In genomic region chr2:194253528-194254259, GRCh38 we compare ENCODE assay signal across 32 cellular contexts.
"Had no signal": no experiment of that assay in that cellular context is flagged by ENCODE, and none has a peak within 500 bp of the region (broad histone marks: within the 10 kb centered on the region; RNA-seq: fewer than 3 reads in every experiment).

No MANE protein-coding gene starts in this region.

- H3K27ac ChIP-seq: ascending aorta, cardiac muscle cell, colonic mucosa, dorsolateral prefrontal cortex, hepatocyte, pancreas, psoas muscle, sigmoid colon, testis, transverse colon, WERI-Rb-1 had no signal

- H3K9me3 Mint-ChIP-seq: activated T-cell treated with anti-CD3 and anti-CD28 coated beads, Interleukin-2, amount 50 U/mL, for 24 hours; mesothelial cell of epicardium; T-helper 1 cell treated with Interleukin-12 subunit alpha and Interleukin-12 subunit beta and Interleukin-4 antibody, amounts not matched to agents 30 μg/mL and 1 μg/mL, for 36 hours had no signal

- H3K4me1 Mint-ChIP-seq: activated naive CD4-positive, alpha-beta T cell treated with anti-CD3 and anti-CD28 coated beads, Interleukin-2, amount 10 ng/mL, durations not matched to agents 7 days and 5 days; activated naive CD8-positive, alpha-beta T cell treated with anti-CD3 and anti-CD28 coated beads, Interleukin-2, amount 10 ng/mL, durations not matched to agents 7 days and 5 days; brain; mesothelial cell of epicardium; naive thymus-derived CD4-positive, alpha-beta T cell had no signal

- H3K4me3 Mint-ChIP-seq: activated naive CD4-positive, alpha-beta T cell treated with anti-CD3 and anti-CD28 coated beads, Interleukin-2, amount 10 ng/mL, durations not matched to agents 7 days and 5 days; activated naive CD8-positive, alpha-beta T cell treated with anti-CD3 and anti-CD28 coated beads, Interleukin-2, amount 10 ng/mL, durations not matched to agents 7 days and 5 days; activated T-cell treated with anti-CD3 and anti-CD28 coated beads, Interleukin-2, amount 50 U/mL, for 24 hours; brain; mesothelial cell of epicardium; naive thymus-derived CD4-positive, alpha-beta T cell; T-helper 1 cell treated with Interleukin-12 subunit alpha and Interleukin-12 subunit beta and Interleukin-4 antibody, amounts not matched to agents 30 μg/mL and 1 μg/mL, for 36 hours had no signal

- H3K27me3 Mint-ChIP-seq: activated naive CD4-positive, alpha-beta T cell treated with anti-CD3 and anti-CD28 coated beads, Interleukin-2, amount 10 ng/mL, durations not matched to agents 7 days and 5 days; activated naive CD8-positive, alpha-beta T cell treated with anti-CD3 and anti-CD28 coated beads, Interleukin-2, amount 10 ng/mL, durations not matched to agents 7 days and 5 days; activated T-cell treated with anti-CD3 and anti-CD28 coated beads, Interleukin-2, amount 50 U/mL, for 24 hours; naive thymus-derived CD4-positive, alpha-beta T cell had no signal

- H3K36me3 ChIP-seq: ascending aorta, cardiac muscle cell, colonic mucosa, pancreas, sigmoid colon, transverse colon, WERI-Rb-1 had no signal

- ATAC-seq: left colon; naive thymus-derived CD4-positive, alpha-beta T cell; pancreas; psoas muscle had no signal

- H3K4me2 ChIP-seq: hepatocyte had no signal

- H3K79me2 ChIP-seq: hepatocyte had no signal

- FAIRE-seq: frontal cortex, keratinocyte, pancreas, small intestine, TTC549 had no signal

- DNase-seq: activated CD4-positive, alpha-beta T cell treated with anti-CD3 and anti-CD28 coated beads for 48 hours; activated CD4-positive, alpha-beta T cell treated with anti-CD3 and anti-CD28 coated beads, Interleukin-2, amount 50 U/mL, for 48 hours; activated CD8-positive, alpha-beta memory T cell treated with anti-CD3 and anti-CD28 coated beads, Interleukin-2, amount 50 U/mL, for 4 hours; activated gamma-delta T cell; activated naive CD4-positive, alpha-beta T cell treated with anti-CD3 and anti-CD28 coated beads, Interleukin-2, amount 10 ng/mL, durations not matched to agents 7 days and 5 days; activated naive CD8-positive, alpha-beta T cell treated with anti-CD3 and anti-CD28 coated beads, Interleukin-2, amount 10 ng/mL, durations not matched to agents 7 days and 5 days; activated T-cell treated with anti-CD3 and anti-CD28 coated beads, Interleukin-2, amount 50 U/mL, for 24 hours; cerebellar nuclear complex; colonic mucosa; dorsolateral prefrontal cortex; effector memory CD4-positive, alpha-beta T cell; left colon; naive thymus-derived CD4-positive, alpha-beta T cell; pancreas; psoas muscle; sigmoid colon; small intestine; stimulated activated CD4-positive, alpha-beta T cell treated with anti-CD3 and anti-CD28 coated beads, Interleukin-1b, Interleukin-23, amount 100 ng/mL, for 48 hours; stimulated activated naive CD4-positive, alpha-beta T cell; T-helper 9 cell; testis; transverse colon; WERI-Rb-1 had no signal

- H3K27ac Mint-ChIP-seq: activated naive CD4-positive, alpha-beta T cell treated with anti-CD3 and anti-CD28 coated beads, Interleukin-2, amount 10 ng/mL, durations not matched to agents 7 days and 5 days; activated naive CD8-positive, alpha-beta T cell treated with anti-CD3 and anti-CD28 coated beads, Interleukin-2, amount 10 ng/mL, durations not matched to agents 7 days and 5 days; activated T-cell treated with anti-CD3 and anti-CD28 coated beads, Interleukin-2, amount 50 U/mL, for 24 hours; brain; mesothelial cell of epicardium; naive thymus-derived CD4-positive, alpha-beta T cell; T-helper 1 cell treated with Interleukin-12 subunit alpha and Interleukin-12 subunit beta and Interleukin-4 antibody, amounts not matched to agents 30 μg/mL and 1 μg/mL, for 36 hours had no signal

- H3K9me3 ChIP-seq: ascending aorta, colonic mucosa, pancreas, psoas muscle, testis, transverse colon had no signal

- H2AFZ ChIP-seq: hepatocyte had no signal

- H3K27me3 ChIP-seq: ascending aorta, cardiac muscle cell, colonic mucosa, dorsolateral prefrontal cortex, hepatocyte, pancreas, sigmoid colon, testis, transverse colon had no signal

- H3K4me3 ChIP-seq: ascending aorta, cardiac muscle cell, colonic mucosa, dorsolateral prefrontal cortex, hepatocyte, pancreas, psoas muscle, sigmoid colon, testis, transverse colon had no signal

- H3K4me1 ChIP-seq: ascending aorta, colonic mucosa, pancreas, psoas muscle, sigmoid colon, testis, transverse colon had no signal
